ENCODE assay signal across 24 cellular contexts in the genomic region with DNA sequence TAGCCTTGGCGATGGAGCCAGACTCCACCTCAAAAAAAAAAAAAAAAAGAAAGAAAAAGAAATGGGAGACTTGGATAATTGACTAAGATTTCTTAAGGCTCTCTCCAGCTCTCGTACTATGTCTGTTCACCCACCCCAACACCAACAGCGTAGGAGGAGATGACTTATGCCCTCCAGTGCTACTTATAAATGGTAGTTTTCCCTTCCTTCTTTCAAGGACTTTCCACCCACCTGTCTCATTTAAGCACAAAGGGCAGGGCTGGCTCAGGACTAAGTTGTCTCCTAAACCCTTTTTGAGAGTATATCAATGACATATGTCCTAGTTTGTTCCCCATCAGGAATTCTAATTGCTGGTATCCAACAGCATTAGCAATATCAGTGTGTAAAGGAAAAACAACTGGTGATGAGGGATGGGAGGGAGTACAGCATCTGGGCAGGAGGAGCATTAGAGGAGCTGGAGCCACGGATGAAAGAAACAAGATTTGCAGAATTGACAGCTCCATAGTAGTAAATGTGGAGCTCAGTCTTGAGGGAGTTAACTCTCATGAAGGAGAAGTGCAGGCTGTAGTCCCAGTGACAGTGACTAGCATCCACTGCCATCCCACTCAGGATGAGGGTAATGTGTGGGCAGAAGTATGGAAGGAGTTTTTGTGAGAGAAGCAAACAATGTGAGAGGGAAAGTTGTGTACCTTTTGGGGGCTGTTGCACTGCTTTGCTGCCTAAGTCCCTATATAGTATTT. TPM values are rescaled to one million over a fixed set of nuclear protein-coding genes. Genes with fewer than 3 reads are reported as not detected.
DNase-seq lines count a peak whose midpoint lies in the region; ATAC-seq, FAIRE-seq and TF ChIP-seq lines count a peak whose summit lies in the region.
"Had no signal": no experiment of that assay in that cellular context is flagged by ENCODE, and none has a peak within 500 bp of the region (broad histone marks: within the 10 kb centered on the region; RNA-seq: fewer than 3 reads in every experiment).

No MANE protein-coding gene starts in this region.

- H3K27me3 Mint-ChIP-seq in T-helper 2 cell treated with Interferon-gamma antibody and Interleukin-4, amounts not matched to agents 5 μg/mL and 100 μg/mL, for 36 hours (ENCODE audit: low read depth) = no peaks in the 10 kb centered on the region
- no peaks in the 10 kb centered on the region for H3K27me3 Mint-ChIP-seq in stimulated activated naive CD8-positive, alpha-beta T cell treated with anti-CD3 and anti-CD28 coated beads, Interleukin-15, amount 100 ng/mL, for 72 hours
- H3K27me3 Mint-ChIP-seq in chondrocyte (ENCODE audit: low read depth) = no peaks in the 10 kb centered on the region
- H3K27me3 Mint-ChIP-seq: activated CD4-positive, alpha-beta T cell treated with anti-CD3 and anti-CD28 coated beads, Interleukin-2, amount 10 ng/mL, durations not matched to agents 7 days and 5 days; brain; memory B cell; type B pancreatic cell had no signal

- H3K36me3 Mint-ChIP-seq in T-helper 2 cell treated with Interferon-gamma antibody and Interleukin-4, amounts not matched to agents 5 μg/mL and 100 μg/mL, for 36 hours (ENCODE audit: low read depth) = peaks cover 57% of the 10 kb centered on the region
- H3K36me3 Mint-ChIP-seq in chondrocyte (ENCODE audit: low read depth) = peaks cover 43% of the 10 kb centered on the region

- no peak for DNase-seq in T-helper 2 cell treated with Interferon-gamma antibody and Interleukin-4, amounts not matched to agents 5 μg/mL and 100 μg/mL, for 36 hours (ENCODE audit: low spot score)
- no peak for DNase-seq in T-helper 2 cell
- no peak for DNase-seq in stimulated activated naive CD8-positive, alpha-beta T cell treated with anti-CD3 and anti-CD28 coated beads, Interleukin-15, Interleukin-2, amounts not matched to agents 100 U/mL and 50 U/mL, for 24 hours
- DNase-seq in stimulated activated naive CD8-positive, alpha-beta T cell treated with anti-CD3 and anti-CD28 coated beads, Interleukin-15, amount 100 ng/mL, for 72 hours = no peak
- DNase-seq in chondrocyte (ENCODE audit: low spot score) = no peak
- no peak for DNase-seq in urothelium cell line (ENCODE audit: low spot score)
- no peak for DNase-seq in colonic mucosa
- no peak for DNase-seq in NCI-H82 (lab: John Stamatoyannopoulos, UW)
- DNase-seq: 8988T; activated CD4-positive, alpha-beta T cell treated with anti-CD3 and anti-CD28 coated beads, Interleukin-2, amount 10 ng/mL, durations not matched to agents 7 days and 5 days; cortex of kidney; heart left ventricle; left colon; NCI-H1092 treated with DMSO at 0.1 percent for 48 hours; NCI-H2029 treated with DMSO at 0.1 percent for 48 hours; PC-3; Right ventricle myocardium superior; stimulated activated CD4-positive, alpha-beta T cell treated with anti-CD3 and anti-CD28 coated beads, Interleukin-4, amount 100 ng/mL, for 24 hours had no signal

- no peak for TF ChIP-seq CTCF in chondrocyte (IDR thresholded peaks at IDR 0.05)
- TF ChIP-seq CTCF in colonic mucosa (IDR thresholded peaks at IDR 0.05) = no peak

- H3K4me3 Mint-ChIP-seq in T-helper 2 cell treated with Interferon-gamma antibody and Interleukin-4, amounts not matched to agents 5 μg/mL and 100 μg/mL, for 36 hours = no peak overlapping the region
- no peak overlapping the region for H3K4me3 Mint-ChIP-seq in stimulated activated naive CD8-positive, alpha-beta T cell treated with anti-CD3 and anti-CD28 coated beads, Interleukin-15, amount 100 ng/mL, for 72 hours
- no peak overlapping the region for H3K4me3 Mint-ChIP-seq in chondrocyte (ENCODE audit: unreplicated experiment)
- H3K4me3 Mint-ChIP-seq: activated CD4-positive, alpha-beta T cell treated with anti-CD3 and anti-CD28 coated beads, Interleukin-2, amount 10 ng/mL, durations not matched to agents 7 days and 5 days; brain; memory B cell; type B pancreatic cell had no signal

- no peaks in the 10 kb centered on the region for H3K4me1 Mint-ChIP-seq in T-helper 2 cell treated with Interferon-gamma antibody and Interleukin-4, amounts not matched to agents 5 μg/mL and 100 μg/mL, for 36 hours (ENCODE audit: low read depth)
- H3K4me1 Mint-ChIP-seq in stimulated activated naive CD8-positive, alpha-beta T cell treated with anti-CD3 and anti-CD28 coated beads, Interleukin-15, amount 100 ng/mL, for 72 hours = peaks cover 23% of the 10 kb centered on the region
- peaks cover 23% of the 10 kb centered on the region for H3K4me1 Mint-ChIP-seq in chondrocyte (ENCODE audit: low read depth)
- H3K4me1 Mint-ChIP-seq: activated CD4-positive, alpha-beta T cell treated with anti-CD3 and anti-CD28 coated beads, Interleukin-2, amount 10 ng/mL, durations not matched to agents 7 days and 5 days; brain had no signal

- no peak overlapping the region for H3K27ac ChIP-seq in colonic mucosa
- H3K27ac ChIP-seq: heart left ventricle, right atrium auricular region had no signal

- peaks cover 21% of the 10 kb centered on the region for H3K36me3 ChIP-seq in colonic mucosa

- peak; percentile 35 for FAIRE-seq in urothelium cell line (lab: Jason Lieb, UNC)
- FAIRE-seq: H1 had no signal

- peak overlapping the region; percentile 38 for H3K27ac Mint-ChIP-seq in T-helper 2 cell treated with Interferon-gamma antibody and Interleukin-4, amounts not matched to agents 5 μg/mL and 100 μg/mL, for 36 hours
- peak overlapping the region in 1 of 2 donors; percentile 9 for H3K27ac Mint-ChIP-seq in stimulated activated naive CD8-positive, alpha-beta T cell treated with anti-CD3 and anti-CD28 coated beads, Interleukin-15, amount 100 ng/mL, for 72 hours
- peak overlapping the region; percentile 51 for H3K27ac Mint-ChIP-seq in chondrocyte (ENCODE audit: unreplicated experiment)
- H3K27ac Mint-ChIP-seq: memory B cell, type B pancreatic cell had no signal

- H3K27me3 ChIP-seq in colonic mucosa = no peaks in the 10 kb centered on the region
- H3K27me3 ChIP-seq: heart left ventricle, right atrium auricular region had no signal

- no peaks in the 10 kb centered on the region for H3K9me3 Mint-ChIP-seq in T-helper 2 cell treated with Interferon-gamma antibody and Interleukin-4, amounts not matched to agents 5 μg/mL and 100 μg/mL, for 36 hours
- no peaks in the 10 kb centered on the region for H3K9me3 Mint-ChIP-seq in stimulated activated naive CD8-positive, alpha-beta T cell treated with anti-CD3 and anti-CD28 coated beads, Interleukin-15, amount 100 ng/mL, for 72 hours
- no peaks in the 10 kb centered on the region for H3K9me3 Mint-ChIP-seq in chondrocyte (ENCODE audit: low read depth)
- H3K9me3 Mint-ChIP-seq: activated CD4-positive, alpha-beta T cell treated with anti-CD3 and anti-CD28 coated beads, Interleukin-2, amount 10 ng/mL, durations not matched to agents 7 days and 5 days; brain; memory B cell; type B pancreatic cell had no signal

- H3K9ac ChIP-seq in colonic mucosa (ENCODE audit: low read depth in 2 of 2, low read length in 2 of 2) = no peak overlapping the region

- no peak overlapping the region for H3K4me3 ChIP-seq in colonic mucosa
- H3K4me3 ChIP-seq: heart left ventricle, right atrium auricular region had no signal

- intact Hi-C loops in colonic mucosa (cut with DNase I) = no loop called here

- H3K9me3 ChIP-seq in colonic mucosa = no peaks in the 10 kb centered on the region
- H3K9me3 ChIP-seq: heart left ventricle, right atrium auricular region had no signal

- ATAC-seq in stimulated activated naive CD8-positive, alpha-beta T cell treated with anti-CD3 and anti-CD28 coated beads, Interleukin-15, Interleukin-2, amounts not matched to agents 100 U/mL and 50 U/mL, for 24 hours = peak; percentile 34
- ATAC-seq in stimulated activated naive CD8-positive, alpha-beta T cell treated with anti-CD3 and anti-CD28 coated beads, Interleukin-15, amount 100 ng/mL, for 72 hours = no peak
- ATAC-seq: heart left ventricle, left colon, PC-3 had no signal

- no peaks in the 10 kb centered on the region for H3K4me1 ChIP-seq in colonic mucosa

RNA-seq across cellular contexts. Expression of a gene that starts 17.2 kb away (rescaled TPM):
- total RNA-seq in chondrocyte = 114 to 116 TPM (median 114 TPM) in 3 replicates
- total RNA-seq in colonic mucosa = 10 to 100 TPM; 68.1 to 68.8 TPM

RNA-seq across cellular contexts. Expression of a gene that starts 19.2 kb away (rescaled TPM):
- total RNA-seq in chondrocyte (123 to 147 TPM (median 126 TPM) in 3 replicates), colonic mucosa (100 to 1,000 TPM in 1 of 2 donors, 10 to 100 TPM in 1; 98.7 to 139 TPM)

RNA-seq across cellular contexts. Expression of a gene that starts 32.8 kb away (rescaled TPM):
- total RNA-seq in chondrocyte = 39.2 to 78.0 TPM (median 39.4 TPM) in 3 replicates
- total RNA-seq in colonic mucosa = 100 to 1,000 TPM; 200 to 341 TPM

RNA-seq across cellular contexts. Expression of a gene that starts 43.0 kb away (rescaled TPM):
- not detected in 3 replicates for total RNA-seq in chondrocyte
- total RNA-seq in colonic mucosa = not detected
- total RNA-seq: activated CD4-positive, alpha-beta T cell treated with anti-CD3 and anti-CD28 coated beads, Interleukin-2, amount 10 ng/mL, durations not matched to agents 7 days and 5 days; H1; heart left ventricle; left colon; omental fat pad; PC-3; right atrium auricular region; Right ventricle myocardium superior had no signal
